In the genomic region with DNA sequence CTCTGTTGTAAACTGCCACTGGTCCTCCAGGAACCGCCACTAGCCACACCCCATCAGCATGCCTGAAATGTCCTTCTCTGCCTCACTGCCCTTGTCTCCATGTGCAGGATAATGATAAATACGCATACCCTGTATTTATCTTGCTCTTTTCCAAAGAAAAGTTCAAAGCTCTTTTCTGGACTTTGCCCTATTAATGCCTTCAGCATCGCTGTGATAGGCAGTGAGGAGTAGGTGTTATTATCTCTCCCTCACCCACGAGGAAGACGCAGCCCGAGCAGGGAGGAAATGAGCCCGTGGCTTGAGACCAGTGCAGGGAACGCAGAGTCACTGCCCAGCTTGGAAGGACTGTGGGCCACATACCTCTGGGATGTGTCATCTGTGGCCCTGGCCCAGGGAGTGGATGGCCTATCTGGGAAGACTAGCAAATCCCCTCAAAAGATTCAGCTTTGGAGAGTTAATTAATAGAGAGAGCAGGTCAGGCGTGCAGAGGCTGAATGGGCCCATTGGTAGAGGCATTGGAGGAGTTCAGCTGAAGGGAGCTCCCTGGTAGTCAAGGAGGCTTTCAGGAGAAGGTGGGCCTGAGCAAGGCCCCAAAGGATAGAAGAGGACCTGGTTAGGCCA, we compare ENCODE assay signal across 1 cellular context.
TF ChIP-seq lines count a peak whose summit lies in the region.

No MANE protein-coding gene starts in this region.

TF ChIP-seq in GM23338, 12 proteins besides CTCF, POLR2A, EP300 and RAD21 (continued from another document):
- TF ChIP-seq, protein P1, sequence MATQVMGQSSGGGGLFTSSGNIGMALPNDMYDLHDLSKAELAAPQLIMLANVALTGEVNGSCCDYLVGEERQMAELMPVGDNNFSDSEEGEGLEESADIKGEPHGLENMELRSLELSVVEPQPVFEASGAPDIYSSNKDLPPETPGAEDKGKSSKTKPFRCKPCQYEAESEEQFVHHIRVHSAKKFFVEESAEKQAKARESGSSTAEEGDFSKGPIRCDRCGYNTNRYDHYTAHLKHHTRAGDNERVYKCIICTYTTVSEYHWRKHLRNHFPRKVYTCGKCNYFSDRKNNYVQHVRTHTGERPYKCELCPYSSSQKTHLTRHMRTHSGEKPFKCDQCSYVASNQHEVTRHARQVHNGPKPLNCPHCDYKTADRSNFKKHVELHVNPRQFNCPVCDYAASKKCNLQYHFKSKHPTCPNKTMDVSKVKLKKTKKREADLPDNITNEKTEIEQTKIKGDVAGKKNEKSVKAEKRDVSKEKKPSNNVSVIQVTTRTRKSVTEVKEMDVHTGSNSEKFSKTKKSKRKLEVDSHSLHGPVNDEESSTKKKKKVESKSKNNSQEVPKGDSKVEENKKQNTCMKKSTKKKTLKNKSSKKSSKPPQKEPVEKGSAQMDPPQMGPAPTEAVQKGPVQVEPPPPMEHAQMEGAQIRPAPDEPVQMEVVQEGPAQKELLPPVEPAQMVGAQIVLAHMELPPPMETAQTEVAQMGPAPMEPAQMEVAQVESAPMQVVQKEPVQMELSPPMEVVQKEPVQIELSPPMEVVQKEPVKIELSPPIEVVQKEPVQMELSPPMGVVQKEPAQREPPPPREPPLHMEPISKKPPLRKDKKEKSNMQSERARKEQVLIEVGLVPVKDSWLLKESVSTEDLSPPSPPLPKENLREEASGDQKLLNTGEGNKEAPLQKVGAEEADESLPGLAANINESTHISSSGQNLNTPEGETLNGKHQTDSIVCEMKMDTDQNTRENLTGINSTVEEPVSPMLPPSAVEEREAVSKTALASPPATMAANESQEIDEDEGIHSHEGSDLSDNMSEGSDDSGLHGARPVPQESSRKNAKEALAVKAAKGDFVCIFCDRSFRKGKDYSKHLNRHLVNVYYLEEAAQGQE (IDR thresholded peaks at IDR 0.05; ENCODE audit: unreplicated experiment), result no peak
- TF ChIP-seq EZH2 (IDR thresholded peaks at IDR 0.05; ENCODE audit: low read depth, unreplicated experiment), result no peak
- no peak for TF ChIP-seq EZH2phosphoT487 (IDR thresholded peaks at IDR 0.05; ENCODE audit: unreplicated experiment)
- TF ChIP-seq JUNB (IDR thresholded peaks at IDR 0.05; ENCODE audit: unreplicated experiment), result no peak
